28 cellular contexts compared by ENCODE assay signal in genomic region chr9:15329539-15330109, GRCh38.
"Had no signal": no experiment of that assay in that cellular context is flagged by ENCODE, and none has a peak within 500 bp of the region (broad histone marks: within the 10 kb centered on the region; RNA-seq: fewer than 3 reads in every experiment).

No MANE protein-coding gene starts in this region.

- H3K36me3 ChIP-seq: adrenal gland, ascending aorta, gastroesophageal sphincter, lower lobe of right lung, neutrophil, ovary, sigmoid colon, suprapubic skin, tibial nerve had no signal

- H3K27ac Mint-ChIP-seq: activated naive CD4-positive, alpha-beta T cell treated with anti-CD3 and anti-CD28 coated beads for 36 hours; activated naive CD8-positive, alpha-beta T cell treated with anti-CD3 and anti-CD28 coated beads for 36 hours; nephron; stimulated activated naive B cell treated with anti-CD40 and anti-IgM and Interleukin-4, amounts not matched to agents 10 μg/mL and 1 μg/mL and 100 μg/mL, for 72 hours had no signal

- H3K9me3 ChIP-seq: adrenal gland, ascending aorta, gastroesophageal sphincter, lower lobe of right lung, neutrophil, ovary, sigmoid colon, suprapubic skin, tibial nerve had no signal

- H3K4me3 Mint-ChIP-seq: activated naive CD4-positive, alpha-beta T cell treated with anti-CD3 and anti-CD28 coated beads for 36 hours; brain; effector memory CD8-positive, alpha-beta T cell; nephron; stimulated activated naive B cell treated with anti-CD40 and anti-IgM and Interleukin-4, amounts not matched to agents 10 μg/mL and 1 μg/mL and 100 μg/mL, for 72 hours had no signal

- H3K4me3 ChIP-seq: adrenal gland, ascending aorta, gastroesophageal sphincter, lower lobe of right lung, ovary, sigmoid colon, suprapubic skin, tibial nerve had no signal

- H3K4me1 Mint-ChIP-seq: activated naive CD8-positive, alpha-beta T cell treated with anti-CD3 and anti-CD28 coated beads for 36 hours; brain; nephron; stimulated activated naive B cell treated with anti-CD40 and anti-IgM and Interleukin-4, amounts not matched to agents 10 μg/mL and 1 μg/mL and 100 μg/mL, for 72 hours had no signal

- H3K36me3 Mint-ChIP-seq: activated naive CD8-positive, alpha-beta T cell treated with anti-CD3 and anti-CD28 coated beads for 36 hours; brain had no signal

- H3K9me3 Mint-ChIP-seq: effector memory CD8-positive, alpha-beta T cell had no signal

- H3K4me1 ChIP-seq: adrenal gland, ascending aorta, gastroesophageal sphincter, sigmoid colon, suprapubic skin, tibial nerve had no signal

- H3K27ac ChIP-seq: adrenal gland, ascending aorta, gastroesophageal sphincter, lower lobe of right lung, neutrophil, ovary, sigmoid colon, suprapubic skin, tibial nerve, VCaP had no signal

- DNase-seq: activated CD4-positive, alpha-beta T cell treated with anti-CD3 and anti-CD28 coated beads for 48 hours; activated CD4-positive, alpha-beta T cell treated with anti-CD3 and anti-CD28 coated beads, Interleukin-2, amount 50 U/mL, for 48 hours; activated CD8-positive, alpha-beta memory T cell treated with anti-CD3 and anti-CD28 coated beads for 24 hours; activated effector memory CD4-positive, alpha-beta T cell treated with anti-CD3 and anti-CD28 coated beads, Interleukin-2, amount 50 U/mL, for 16 hours; activated naive CD4-positive, alpha-beta T cell treated with anti-CD3 and anti-CD28 coated beads for 36 hours; activated naive CD8-positive, alpha-beta T cell treated with anti-CD3 and anti-CD28 coated beads for 36 hours; adrenal gland; cortex of kidney; effector memory CD8-positive, alpha-beta T cell; hippocampal formation; lower lobe of right lung; ovary; sigmoid colon; stimulated activated CD4-positive, alpha-beta T cell treated with anti-CD3 and anti-CD28 coated beads, Interleukin-4, amount 100 ng/mL, for 4 hours; stimulated activated CD8-positive, alpha-beta memory T cell treated with anti-CD3 and anti-CD28 coated beads, Interleukin-4, amount 100 ng/mL, for 48 hours; stimulated activated naive B cell treated with anti-CD40 and anti-IgM and Interleukin-4, amounts not matched to agents 10 μg/mL and 1 μg/mL and 100 μg/mL, for 72 hours had no signal

- H3K27me3 Mint-ChIP-seq: activated naive CD8-positive, alpha-beta T cell treated with anti-CD3 and anti-CD28 coated beads for 36 hours; progenitor cell of endocrine pancreas had no signal

- FAIRE-seq: endothelial cell of umbilical vein, small intestine, TTC549 had no signal

- H3K27me3 ChIP-seq: adrenal gland, ascending aorta, gastroesophageal sphincter, neutrophil, ovary, sigmoid colon, suprapubic skin, tibial nerve had no signal
